Comparison of ENCODE assay signal across 21 cellular contexts in the genomic region with DNA sequence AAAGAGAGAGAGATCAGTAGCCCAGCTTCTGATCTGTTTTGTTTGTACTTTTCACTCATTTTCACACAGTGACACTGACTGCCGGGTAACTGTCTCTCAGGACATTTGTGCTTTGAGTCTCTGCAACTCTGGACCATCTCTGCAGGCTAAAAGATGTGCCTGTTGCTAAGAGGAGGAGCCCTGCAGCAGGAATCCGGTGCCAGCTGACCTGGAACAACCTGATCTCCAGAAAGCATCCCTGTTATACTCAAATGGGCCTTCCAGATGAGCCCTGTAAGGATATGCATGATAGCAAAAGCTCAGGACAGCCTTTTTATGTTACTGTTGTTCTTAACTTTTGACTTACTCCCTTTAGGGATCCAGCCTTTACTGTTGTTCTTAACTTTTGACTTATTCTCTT.
DNase-seq lines count a peak whose midpoint lies in the region; ATAC-seq, FAIRE-seq and TF ChIP-seq lines count a peak whose summit lies in the region.
"Had no signal": no experiment of that assay in that cellular context is flagged by ENCODE, and none has a peak within 500 bp of the region (broad histone marks: within the 10 kb centered on the region; RNA-seq: fewer than 3 reads in every experiment).

No MANE protein-coding gene starts in this region.

- no peaks in the 10 kb centered on the region for H3K9me3 ChIP-seq in right atrium auricular region
- H3K9me3 ChIP-seq in heart right ventricle: peaks cover 0 to 14% (median 0%) of the 10 kb centered on the region in 11 donors

- H3K4me1 ChIP-seq in right atrium auricular region: peaks cover 0 to 22% of the 10 kb centered on the region in 2 donors
- peaks cover 0 to 35% (median 15%) of the 10 kb centered on the region in 9 donors for H3K4me1 ChIP-seq in heart right ventricle

- 57 to 59% methylated on average over 2 of the region's 2 CpGs for WGBS in heart right ventricle, 2 donors

- H3K36me3 ChIP-seq in right atrium auricular region (no peaks in the 10 kb centered on the region), heart right ventricle (no peaks in the 10 kb centered on the region)
- H3K36me3 ChIP-seq: BLaER1 had no signal

- FAIRE-seq in GM12891 (lab: Jason Lieb, UNC): no peak
- FAIRE-seq: A204.1, G401.6, GM19239, H1 had no signal

- intact Hi-C loops in Right ventricle myocardium inferior (cut with DNase I): loop anchor here (5.0 to 10.0 kb wide), 2 partner anchors 34 to 471 kb away; partner anchors contain the start of gene UBQLN1
- intact Hi-C loops in heart right ventricle (cut with DNase I): no loop called here
- intact Hi-C loops in left ventricle myocardium superior (cut with micrococcal nuclease): no loop called here

- TF ChIP-seq CTCF in right atrium auricular region (IDR thresholded peaks at IDR 0.05): no peak
- TF ChIP-seq CTCF in heart right ventricle (IDR thresholded peaks at IDR 0.05): no peak

- H3K27ac ChIP-seq in right atrium auricular region (peak overlapping the region in 1 of 2 donors; percentile 45), heart right ventricle (peak overlapping the region in 6 of 10 donors; percentile 35 to 68 (median 50))
- H3K27ac ChIP-seq: 22Rv1, BLaER1, C4-2B, GM23248 had no signal

- H3K27me3 ChIP-seq in right atrium auricular region (no peaks in the 10 kb centered on the region), heart right ventricle (no peaks in the 10 kb centered on the region)
- H3K27me3 ChIP-seq: BLaER1 had no signal

- TF ChIP-seq POLR2A in GM12891 (IDR thresholded peaks at IDR 0.05; ENCODE audit: low read depth, low read length): no peak

- ATAC-seq in Right ventricle myocardium inferior (peak; percentile 31), heart right ventricle (peak in 5 of 8 donors; percentile 38 to 75 (median 53)), left ventricle myocardium superior (peak; percentile 76), HG02973 (IDR thresholded peaks at IDR 0.05; ENCODE audit: unreplicated experiment) (no peak)
- ATAC-seq: CD8-positive, alpha-beta T cell had no signal

- DNase-seq in Right ventricle myocardium inferior (ENCODE audit: missing footprints) (no peak), right atrium auricular region (ENCODE audit: low spot score) (no peak), heart right ventricle (no peak), left ventricle myocardium superior (peak; percentile 41), GM12891 (ENCODE audit: insufficient read length, low spot score) (no peak)
- DNase-seq: Calu3; CD4-positive, CD25-positive, alpha-beta regulatory T cell; CD8-positive, alpha-beta T cell; DMS53; DMS79 treated with DMSO at 0.1 percent for 48 hours; GM23248; H7; HCEC 1CT had no signal

- H3K4me3 ChIP-seq in right atrium auricular region (no peak overlapping the region), heart right ventricle (no peak overlapping the region)
- H3K4me3 ChIP-seq: BLaER1, GM23248 had no signal

TF ChIP-seq in GM12891, 5 proteins besides CTCF, POLR2A, EP300 and RAD21:
- TF ChIP-seq TAF1 (IDR thresholded peaks at IDR 0.05; ENCODE audit: low read depth, low read length): no peak
- TF ChIP-seq POLR2AphosphoS5 (IDR thresholded peaks at IDR 0.05; ENCODE audit: low read depth, low read length): no peak
- no peak for TF ChIP-seq POU2F2 (IDR thresholded peaks at IDR 0.05; ENCODE audit: low read depth, low read length)
- no peak for TF ChIP-seq SPI1 (IDR thresholded peaks at IDR 0.05; ENCODE audit: low read depth, low read length)
- TF ChIP-seq PAX5 (IDR thresholded peaks at IDR 0.05; ENCODE audit: insufficient read depth, low read length, severe bottlenecking): no peak
